ENCODE assay signal across 8 cellular contexts in genomic region chr14:36941783-36942521, GRCh38.
DNase-seq lines count a peak whose midpoint lies in the region; TF ChIP-seq lines count a peak whose summit lies in the region.

No MANE protein-coding gene starts in this region.

- H3K4me3 ChIP-seq in H7 (ENCODE audit: insufficient read depth, low read depth, low read length) (no peak overlapping the region), trophoblast cell (ENCODE audit: low read depth, low read length) (no peak overlapping the region)

- no peak overlapping the region for H3K14ac ChIP-seq in trophoblast cell (ENCODE audit: low read length)

- H3K4ac ChIP-seq in trophoblast cell (ENCODE audit: low read depth, low read length): no peak overlapping the region

- H3K27me3 Mint-ChIP-seq in activated T-helper 1 cell treated with anti-CD3 and anti-CD28 coated beads, Interleukin-12 subunit alpha, Interleukin-12 subunit beta, Interleukin-2, Interleukin-4 antibody, amounts not matched to agents 30 ng/mL and 10 ng/mL and 1 ng/mL, durations not matched to agents 14 hours and 24 hours and 36 hours (ENCODE audit: insufficient read depth): no peaks in the 10 kb centered on the region

- H3K4me3 Mint-ChIP-seq in activated T-helper 1 cell treated with anti-CD3 and anti-CD28 coated beads, Interleukin-12 subunit alpha, Interleukin-12 subunit beta, Interleukin-2, Interleukin-4 antibody, amounts not matched to agents 30 ng/mL and 10 ng/mL and 1 ng/mL, durations not matched to agents 14 hours and 24 hours and 36 hours: no peak overlapping the region

- no peaks in the 10 kb centered on the region for H3K79me2 ChIP-seq in trophoblast cell (ENCODE audit: control insufficient read depth, insufficient read depth, low read length, poor library complexity)

- no peaks in the 10 kb centered on the region for H3K36me3 ChIP-seq in H7 (replicated peaks; ENCODE audit: control insufficient read depth, insufficient read depth, low read length)
- H3K36me3 ChIP-seq in trophoblast cell (ENCODE audit: control insufficient read depth in 1 of 2, insufficient read depth in 2 of 2, low read length in 2 of 2): no peaks in the 10 kb centered on the region

- DNase-seq in GM03348 (ENCODE audit: low spot score) (peak; percentile 71), H7 (peak; percentile 25), OCI-M2 (lab: John Stamatoyannopoulos, UW; ENCODE audit: unreplicated experiment) (peak; percentile 60), glomerular endothelial cell (ENCODE audit: extremely low read depth, low read depth, low spot score) (peak; percentile 39), trophoblast cell (peak; percentile 51 to 72)
- peak in 3 of 4 experiments; percentile 1 to 16 (median 8) for DNase-seq in activated naive CD4-positive, alpha-beta T cell (lab: John Stamatoyannopoulos, UW)
- DNase-seq in activated T-helper 1 cell treated with anti-CD3 and anti-CD28 coated beads, Interleukin-12 subunit alpha, Interleukin-12 subunit beta, Interleukin-2, Interleukin-4 antibody, amounts not matched to agents 30 ng/mL and 10 ng/mL and 1 ng/mL, durations not matched to agents 14 hours and 24 hours and 36 hours (ENCODE audit: low spot score): no peak

- H3K27me3 ChIP-seq in H7 (ENCODE audit: control insufficient read depth, insufficient read depth, low read length) (no peaks in the 10 kb centered on the region), trophoblast cell (ENCODE audit: insufficient read depth, low read length) (no peaks in the 10 kb centered on the region)

- H3K9me3 ChIP-seq in trophoblast cell (ENCODE audit: insufficient read depth, low read depth, low read length): no peaks in the 10 kb centered on the region

- H3K36me3 Mint-ChIP-seq in activated T-helper 1 cell treated with anti-CD3 and anti-CD28 coated beads, Interleukin-12 subunit alpha, Interleukin-12 subunit beta, Interleukin-2, Interleukin-4 antibody, amounts not matched to agents 30 ng/mL and 10 ng/mL and 1 ng/mL, durations not matched to agents 14 hours and 24 hours and 36 hours (ENCODE audit: low read depth): no peaks in the 10 kb centered on the region

- H4K91ac ChIP-seq in trophoblast cell (ENCODE audit: low read depth, low read length): no peak overlapping the region

- H3K27ac Mint-ChIP-seq in activated T-helper 1 cell treated with anti-CD3 and anti-CD28 coated beads, Interleukin-12 subunit alpha, Interleukin-12 subunit beta, Interleukin-2, Interleukin-4 antibody, amounts not matched to agents 30 ng/mL and 10 ng/mL and 1 ng/mL, durations not matched to agents 14 hours and 24 hours and 36 hours: no peak overlapping the region

- no peak overlapping the region for H2BK120ac ChIP-seq in trophoblast cell (ENCODE audit: insufficient read depth, low read length, poor library complexity)

- H3K79me1 ChIP-seq in trophoblast cell (ENCODE audit: low read length): no peaks in the 10 kb centered on the region

- no peaks in the 10 kb centered on the region for H3K4me1 ChIP-seq in trophoblast cell (ENCODE audit: control insufficient read depth in 1 of 2, insufficient read depth in 2 of 2, low read length in 2 of 2)

- no peak overlapping the region for H2BK5ac ChIP-seq in trophoblast cell (ENCODE audit: low read depth, low read length, poor library complexity)

- no peak overlapping the region for H2AK5ac ChIP-seq in trophoblast cell (ENCODE audit: low read length)

- no peak overlapping the region for H3K27ac ChIP-seq in trophoblast cell (ENCODE audit: low read depth, low read length)

- intact Hi-C loops in activated T-helper 1 cell treated with anti-CD3 and anti-CD28 coated beads, Interleukin-12 subunit alpha, Interleukin-12 subunit beta, Interleukin-2, Interleukin-4 antibody, amounts not matched to agents 30 ng/mL and 10 ng/mL and 1 ng/mL, durations not matched to agents 14 hours and 24 hours and 36 hours (cut with micrococcal nuclease): loop anchor here (10.0 kb wide), 1 partner anchor 277 kb away; the partner anchor contains the start of gene PAX9

- no peak overlapping the region for H3K23ac ChIP-seq in trophoblast cell (ENCODE audit: low read length)

- peak; percentile 97 for TF ChIP-seq CTCF in LNCAP (IDR thresholded peaks at IDR 0.05)

- WGBS in trophoblast cell (ENCODE audit: extremely low coverage, insufficient coverage, insufficient read length): no CpG with 5 or more reads among the region's 12 CpGs

- no peak overlapping the region for H4K12ac ChIP-seq in trophoblast cell (ENCODE audit: low read depth, low read length)

- no peak overlapping the region for H3K9ac ChIP-seq in trophoblast cell (ENCODE audit: low read length)

- no peak overlapping the region for H4K8ac ChIP-seq in trophoblast cell (ENCODE audit: low read depth, low read length)

- H2BK12ac ChIP-seq in trophoblast cell (ENCODE audit: low read length): no peak overlapping the region

- H3K9me3 Mint-ChIP-seq in activated T-helper 1 cell treated with anti-CD3 and anti-CD28 coated beads, Interleukin-12 subunit alpha, Interleukin-12 subunit beta, Interleukin-2, Interleukin-4 antibody, amounts not matched to agents 30 ng/mL and 10 ng/mL and 1 ng/mL, durations not matched to agents 14 hours and 24 hours and 36 hours: no peaks in the 10 kb centered on the region

- H3K4me1 Mint-ChIP-seq in activated T-helper 1 cell treated with anti-CD3 and anti-CD28 coated beads, Interleukin-12 subunit alpha, Interleukin-12 subunit beta, Interleukin-2, Interleukin-4 antibody, amounts not matched to agents 30 ng/mL and 10 ng/mL and 1 ng/mL, durations not matched to agents 14 hours and 24 hours and 36 hours (ENCODE audit: low read depth): no peaks in the 10 kb centered on the region

- H3K4me2 ChIP-seq in trophoblast cell (ENCODE audit: low read length): no peak overlapping the region

- H3K18ac ChIP-seq in trophoblast cell (ENCODE audit: low read length): no peak overlapping the region

- H2AFZ ChIP-seq in trophoblast cell (ENCODE audit: insufficient read depth, low read length, poor library complexity): no peak overlapping the region
